In genomic region chr16:228917-229730, GRCh38 we compare ENCODE assay signal across 8 cellular contexts.
DNase-seq lines count a peak whose midpoint lies in the region; ATAC-seq and TF ChIP-seq lines count a peak whose summit lies in the region.

Gene LUC7L, minus strand, starts transcription at chr16:229449. Its CDS starts 110 bp downstream, at chr16:229339.

- TF ChIP-seq POLR2A in GM19193 (IDR thresholded peaks at IDR 0.05; ENCODE audit: extremely low read depth, insufficient read depth, insufficient read length): peak; percentile 98

- peak; percentile 78 for ATAC-seq in HG03439 (IDR thresholded peaks at IDR 0.05; ENCODE audit: unreplicated experiment)

- DNase-seq in AML-193 (lab: John Stamatoyannopoulos, UW) (peak; percentile 40 to 70), NCI-H510A treated with DMSO at 0.1 percent for 48 hours (lab: John Stamatoyannopoulos, UW) (peak; percentile 45), kidney tubule cell (ENCODE audit: low spot score) (peak; percentile 86)
- peak; percentile 91 for DNase-seq in activated CD4-positive, alpha-beta T cell treated with anti-CD3 and anti-CD28 coated beads for 48 hours
- DNase-seq in stimulated activated CD4-positive, alpha-beta T cell treated with anti-CD3 and anti-CD28 coated beads, Interleukin-1b, Interleukin-23, amount 100 ng/mL, for 24 hours (ENCODE audit: low read depth in 4 of 4, low spot score in 1 of 4): peak; percentile 70 to 84 (median 82)

- H3K27ac ChIP-seq in cingulate gyrus (ENCODE audit: low read depth, low read length): peak within 1 kb of the TSS; percentile 92

Comparison
In these comparisons a context has a peak if more than half of its experiments do, and no peak if none do; other contexts are left out.
1. Peak in every context shown above with its lines: DNase-seq, ATAC-seq and H3K27ac ChIP-seq.